Comparison of ENCODE assay signal across 22 cellular contexts in the genomic region with DNA sequence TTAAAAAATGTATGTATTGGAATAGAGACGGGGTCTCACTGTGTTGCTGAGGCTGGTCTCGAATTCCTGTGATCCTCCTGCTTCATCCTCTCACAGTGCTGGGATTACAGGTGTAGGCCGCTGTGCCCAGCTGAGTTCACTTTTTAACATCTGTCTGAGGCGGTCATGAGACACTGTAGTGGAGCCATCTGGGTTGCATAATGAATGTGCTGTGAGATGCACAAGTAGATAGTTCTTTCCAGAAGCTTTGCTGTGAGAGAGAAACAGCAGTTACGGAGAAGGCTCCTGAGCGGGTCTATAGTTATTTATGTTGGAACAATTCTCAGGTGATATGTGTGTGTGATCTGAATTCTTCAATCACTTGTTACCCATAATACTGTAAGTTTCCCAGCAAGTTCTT.
"Had no signal": no experiment of that assay in that cellular context is flagged by ENCODE, and none has a peak within 500 bp of the region (broad histone marks: within the 10 kb centered on the region; RNA-seq: fewer than 3 reads in every experiment).

No MANE protein-coding gene starts in this region.

- H3K4me3 Mint-ChIP-seq: activated CD4-positive, alpha-beta memory T cell treated with anti-CD3 and anti-CD28 coated beads, Interleukin-2, amount 10 ng/mL, durations not matched to agents 7 days and 5 days; activated naive CD4-positive, alpha-beta T cell treated with anti-CD3 and anti-CD28 coated beads for 36 hours; activated T-cell treated with anti-CD3 and anti-CD28 coated beads, Interleukin-2, amount 50 U/mL, for 4 hours; mesothelial cell of epicardium; stimulated activated memory B cell treated with anti-CD40 and anti-IgM and Interleukin-4, amounts not matched to agents 10 μg/mL and 1 μg/mL and 100 μg/mL, for 72 hours had no signal

- H3K27me3 Mint-ChIP-seq: activated CD4-positive, alpha-beta memory T cell treated with anti-CD3 and anti-CD28 coated beads, Interleukin-2, amount 10 ng/mL, durations not matched to agents 7 days and 5 days; naive thymus-derived CD8-positive, alpha-beta T cell; progenitor cell of endocrine pancreas; stimulated activated memory B cell treated with anti-CD40 and anti-IgM and Interleukin-4, amounts not matched to agents 10 μg/mL and 1 μg/mL and 100 μg/mL, for 72 hours had no signal

- H3K27ac Mint-ChIP-seq: activated CD4-positive, alpha-beta memory T cell treated with anti-CD3 and anti-CD28 coated beads, Interleukin-2, amount 10 ng/mL, durations not matched to agents 7 days and 5 days; activated naive CD4-positive, alpha-beta T cell treated with anti-CD3 and anti-CD28 coated beads for 36 hours; mesothelial cell of epicardium; progenitor cell of endocrine pancreas had no signal

- H3K9me3 Mint-ChIP-seq: activated CD4-positive, alpha-beta memory T cell treated with anti-CD3 and anti-CD28 coated beads, Interleukin-2, amount 10 ng/mL, durations not matched to agents 7 days and 5 days; activated naive CD4-positive, alpha-beta T cell treated with anti-CD3 and anti-CD28 coated beads for 36 hours; activated T-cell treated with anti-CD3 and anti-CD28 coated beads, Interleukin-2, amount 50 U/mL, for 4 hours; mesothelial cell of epicardium; naive thymus-derived CD8-positive, alpha-beta T cell; stimulated activated memory B cell treated with anti-CD40 and anti-IgM and Interleukin-4, amounts not matched to agents 10 μg/mL and 1 μg/mL and 100 μg/mL, for 72 hours had no signal

- DNase-seq: activated CD4-positive, alpha-beta memory T cell treated with anti-CD3 and anti-CD28 coated beads, Interleukin-2, amount 10 ng/mL, durations not matched to agents 7 days and 5 days; activated CD4-positive, CD25-positive, alpha-beta regulatory T cell treated with anti-CD3 and anti-CD28 coated beads, Interleukin-2, amount 50 U/mL, for 72 hours; activated effector memory CD4-positive, alpha-beta T cell treated with Interleukin-2 at 50 U/mL for 16 hours; activated naive CD4-positive, alpha-beta T cell treated with anti-CD3 and anti-CD28 coated beads for 36 hours; activated T-cell treated with anti-CD3 and anti-CD28 coated beads, Interleukin-2, amount 50 U/mL, for 4 hours; body of pancreas; dermis blood vessel endothelial cell; effector CD8-positive, alpha-beta T cell; foreskin melanocyte; glutamatergic neuron; kidney glomerular epithelial cell; left lung; naive thymus-derived CD8-positive, alpha-beta T cell; retina; sigmoid colon; stimulated activated CD4-positive, alpha-beta T cell treated with anti-CD3 and anti-CD28 coated beads, Interleukin-15, amount 100 ng/mL, for 24 hours; stomach; transverse colon; WERI-Rb-1 had no signal

- ATAC-seq: activated T-cell treated with anti-CD3 and anti-CD28 coated beads, Interleukin-2, amount 50 U/mL, for 4 hours; body of pancreas; left lung; naive thymus-derived CD8-positive, alpha-beta T cell; stimulated activated memory B cell treated with anti-CD40 and anti-IgM and Interleukin-4, amounts not matched to agents 10 μg/mL and 1 μg/mL and 100 μg/mL, for 72 hours had no signal
